8 cellular contexts compared by ENCODE assay signal in the genomic region with DNA sequence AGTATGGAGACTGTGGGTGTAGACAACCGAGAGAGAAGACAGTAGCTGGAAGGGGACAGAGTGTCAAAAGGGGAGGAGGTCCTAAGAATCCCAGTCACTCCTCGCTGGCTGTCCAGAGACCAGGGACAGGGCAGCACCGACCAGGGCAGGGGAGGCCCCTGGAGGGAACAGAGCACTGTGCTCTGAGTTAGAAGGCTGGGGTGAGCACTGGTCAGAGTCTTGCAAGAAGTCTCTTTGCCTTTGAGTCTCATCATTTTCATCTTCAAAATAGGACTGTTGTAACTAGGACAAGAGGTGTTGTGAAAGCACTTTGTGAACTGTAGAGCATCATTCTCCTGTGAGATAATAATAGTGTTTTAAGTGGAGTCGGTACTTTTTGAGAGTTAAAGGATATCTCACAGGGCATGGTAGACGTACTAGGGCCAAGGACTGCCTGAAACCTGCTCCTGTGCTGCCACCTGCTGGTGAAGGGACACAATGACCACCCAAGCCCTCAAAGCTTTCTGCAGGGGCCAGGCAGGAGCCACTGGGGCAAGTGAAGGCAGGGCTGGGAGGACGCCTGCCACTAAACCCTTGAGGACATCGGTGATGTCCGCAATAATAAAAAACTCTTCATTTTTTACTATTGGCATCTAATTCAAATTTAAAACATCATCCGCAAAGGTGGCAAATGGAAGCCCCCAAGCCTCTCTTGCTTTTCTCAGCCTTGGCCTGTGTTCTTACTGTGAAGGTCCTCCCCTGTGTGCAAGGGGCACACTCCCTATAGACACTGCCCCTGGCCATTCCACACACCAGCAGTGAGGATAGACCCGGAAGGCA. TPM values are rescaled to one million over a fixed set of nuclear protein-coding genes. Genes with fewer than 3 reads are reported as not detected.
DNase-seq lines count a peak whose midpoint lies in the region; TF ChIP-seq lines count a peak whose summit lies in the region.

No MANE protein-coding gene starts in this region.

- no peak for TF ChIP-seq EP300 in suprapubic skin (IDR thresholded peaks at IDR 0.05)

- no peaks in the 10 kb centered on the region for H3K9me2 ChIP-seq in GM23248 (ENCODE audit: insufficient read depth)

- no peak for TF ChIP-seq POLR2A in suprapubic skin (IDR thresholded peaks at IDR 0.05)

- no peaks in the 10 kb centered on the region for H3K27me3 ChIP-seq in GM23248 (replicated peaks; ENCODE audit: insufficient read depth)
- no peaks in the 10 kb centered on the region for H3K27me3 ChIP-seq in suprapubic skin

- no peak overlapping the region for H2AFZ ChIP-seq in GM23248

- POLR2A ChIA-PET in RWPE1 (lab: Yijun Ruan, JAX; ENCODE audit: low non-redundant PET): no interaction called here

- in situ Hi-C loops in GM23248 (cut with MboI): loop anchor here (25.0 kb wide), 1 partner anchor 381 kb away; no protein-coding TSS in a partner anchor

- DNase-seq in DMS79 (lab: John Stamatoyannopoulos, UW) (peak; percentile 2), GM23248 (peak; percentile 84), M059J (ENCODE audit: low read depth) (peak; percentile 79), RWPE1 (ENCODE audit: low spot score) (peak; percentile 91), activated T-helper 1 cell treated with Interleukin-2 at 50 U/mL for 16 hours (ENCODE audit: low read depth) (peak; percentile 57), fibroblast of the conjunctiva (ENCODE audit: low read depth) (peak; percentile 81), nucleus accumbens (lab: John Stamatoyannopoulos, UW) (peak in 52 of 56 donors; percentile 8 to 88 (median 62)), suprapubic skin (ENCODE audit: low spot score in 2 of 2) (peak; percentile 89)

- no peaks in the 10 kb centered on the region for H3K9me3 ChIP-seq in GM23248 (ENCODE audit: low read depth)
- H3K9me3 ChIP-seq in suprapubic skin: no peaks in the 10 kb centered on the region

- WGBS in GM23248 (ENCODE audit: low coverage in 1 of 2, low lambda C conversion rate in 2 of 2, missing lambda C conversion rate in 2 of 2), 2 experiments: 23 to 24% methylated on average over 9 to 10 of the region's 10 CpGs
- 40% methylated on average over 9 of the region's 10 CpGs for WGBS in suprapubic skin

- TF ChIP-seq CTCF in RWPE1 (conservative IDR thresholded peaks at IDR 0.05; ENCODE audit: low read depth) (peak; percentile 95), suprapubic skin (IDR thresholded peaks at IDR 0.05) (peak; percentile 91 to 94)

- no peak overlapping the region for H3K4me3 ChIP-seq in GM23248
- H3K4me3 ChIP-seq in suprapubic skin: no peak overlapping the region

- no peaks in the 10 kb centered on the region for H4K20me1 ChIP-seq in GM23248 (ENCODE audit: insufficient read depth)

- H3K36me3 ChIP-seq in GM23248 (ENCODE audit: low read depth) (no peaks in the 10 kb centered on the region), suprapubic skin (no peaks in the 10 kb centered on the region)

- H3F3A ChIP-seq in GM23248 (ENCODE audit: insufficient read depth): peaks cover 10% of the 10 kb centered on the region

- H3K27ac ChIP-seq in GM23248: no peak overlapping the region
- no peak overlapping the region for H3K27ac ChIP-seq in RWPE1
- no peak overlapping the region for H3K27ac ChIP-seq in suprapubic skin

- H3K4me1 ChIP-seq in GM23248 (ENCODE audit: insufficient read depth) (peaks cover 12% of the 10 kb centered on the region), suprapubic skin (peaks cover 7% of the 10 kb centered on the region)

- H3K4me2 ChIP-seq in GM23248 (ENCODE audit: unreplicated experiment): no peak overlapping the region

- CTCF ChIA-PET in RWPE1 (lab: Yijun Ruan, JAX): interaction anchor here (0.6 to 2.0 kb wide), 35 partner anchors 8 to 582 kb away, joined by 3 to 16 read pairs (median 4); no protein-coding TSS in a partner anchor

- no peak overlapping the region for H3K9ac ChIP-seq in GM23248

- no peaks in the 10 kb centered on the region for H3K79me2 ChIP-seq in GM23248 (ENCODE audit: insufficient read depth)

RNA-seq across cellular contexts. Expression of a gene that starts 28.2 kb away (rescaled TPM):
- not detected in 2 replicates for total RNA-seq in GM23248 (2014; rRNA removed; shearing (Covaris generic))
- polyA plus RNA-seq in GM23248 (2016; fragmentation: Nextera tagmentation; extraction: Ambion mirVana): not detected in 2 replicates
- total RNA-seq in M059J (2014; rRNA removed; shearing (Covaris generic)): not detected in 2 replicates
- total RNA-seq in suprapubic skin: not detected

RNA-seq across cellular contexts. Expression of a gene that starts 51.5 kb away (rescaled TPM):
- not detected in 2 replicates for total RNA-seq in GM23248 (2014; rRNA removed; shearing (Covaris generic))
- 0.19 TPM in 1 of 2 replicates, not detected in the other for polyA plus RNA-seq in GM23248 (2016; fragmentation: Nextera tagmentation; extraction: Ambion mirVana)
- not detected in 2 replicates for total RNA-seq in M059J (2014; rRNA removed; shearing (Covaris generic))
- total RNA-seq in suprapubic skin: under 1 TPM in 2 of 4 donors, not detected in 2; 0.26 to 0.76 TPM

Comparison
In these comparisons a context has a peak if more than half of its experiments do, and no peak if none do; other contexts are left out.
1. DNase-seq: peak in every context shown above with its lines; median percentile 91 in RWPE1; 89 in suprapubic skin; 84 in GM23248; 81 in fibroblast of the conjunctiva; 79 in M059J; 62 in nucleus accumbens; 57 in activated T-helper 1 cell treated with Interleukin-2 at 50 U/mL for 16 hours; 2 in DMS79.